In genomic region chr11:14898286-14899086, GRCh38 we compare ENCODE assay signal across 24 cellular contexts.
"Had no signal": no experiment of that assay in that cellular context is flagged by ENCODE, and none has a peak within 500 bp of the region (broad histone marks: within the 10 kb centered on the region; RNA-seq: fewer than 3 reads in every experiment).

No MANE protein-coding gene starts in this region.

- H3K9me3 ChIP-seq: body of pancreas had no signal

- H3K4me1 ChIP-seq: foreskin keratinocyte, parathyroid adenoma had no signal

- ATAC-seq: activated CD8-positive, alpha-beta memory T cell treated with anti-CD3 and anti-CD28 coated beads, Interleukin-2, amount 10 ng/mL, durations not matched to agents 7 days and 5 days; activated T-cell treated with anti-CD3 and anti-CD28 coated beads, Interleukin-2, amount 50 U/mL, for 4 hours; foreskin keratinocyte; left ventricle myocardium superior had no signal

- H3K4me3 Mint-ChIP-seq: activated CD8-positive, alpha-beta memory T cell treated with anti-CD3 and anti-CD28 coated beads, Interleukin-2, amount 10 ng/mL, durations not matched to agents 7 days and 5 days; activated naive CD8-positive, alpha-beta T cell; activated T-cell treated with anti-CD3 and anti-CD28 coated beads, Interleukin-2, amount 50 U/mL, for 4 hours; nephron; T-helper 2 cell treated with Interferon-gamma antibody and Interleukin-4, amounts not matched to agents 5 μg/mL and 100 μg/mL, for 36 hours had no signal

- H3K9me3 Mint-ChIP-seq: activated T-cell treated with anti-CD3 and anti-CD28 coated beads, Interleukin-2, amount 50 U/mL, for 4 hours; T-helper 2 cell treated with Interferon-gamma antibody and Interleukin-4, amounts not matched to agents 5 μg/mL and 100 μg/mL, for 36 hours had no signal

- H3K27ac Mint-ChIP-seq: activated CD8-positive, alpha-beta memory T cell treated with anti-CD3 and anti-CD28 coated beads, Interleukin-2, amount 10 ng/mL, durations not matched to agents 7 days and 5 days; activated naive CD8-positive, alpha-beta T cell; T-helper 2 cell treated with Interferon-gamma antibody and Interleukin-4, amounts not matched to agents 5 μg/mL and 100 μg/mL, for 36 hours had no signal

- H3K4me3 ChIP-seq: body of pancreas had no signal

- H3K9ac ChIP-seq: parathyroid adenoma had no signal

- FAIRE-seq: endothelial cell of umbilical vein, kidney, urothelium cell line had no signal

- H3K79me2 ChIP-seq: parathyroid adenoma had no signal

- H3K27ac ChIP-seq: foreskin keratinocyte, parathyroid adenoma had no signal

- H3K27me3 Mint-ChIP-seq: activated CD8-positive, alpha-beta memory T cell treated with anti-CD3 and anti-CD28 coated beads, Interleukin-2, amount 10 ng/mL, durations not matched to agents 7 days and 5 days; activated naive CD8-positive, alpha-beta T cell had no signal

- H2AFZ ChIP-seq: parathyroid adenoma had no signal

- H3K4me1 Mint-ChIP-seq: nephron had no signal

- H3K36me3 Mint-ChIP-seq: activated CD8-positive, alpha-beta memory T cell treated with anti-CD3 and anti-CD28 coated beads, Interleukin-2, amount 10 ng/mL, durations not matched to agents 7 days and 5 days; activated naive CD8-positive, alpha-beta T cell had no signal

- DNase-seq: activated CD4-positive, alpha-beta T cell treated with anti-CD3 and anti-CD28 coated beads, Interleukin-2, amount 50 U/mL, for 48 hours; activated CD4-positive, CD25-positive, alpha-beta regulatory T cell treated with anti-CD3 and anti-CD28 coated beads, Interleukin-2, amount 50 U/mL, for 72 hours; activated CD8-positive, alpha-beta memory T cell treated with anti-CD3 and anti-CD28 coated beads, Interleukin-2, amount 10 ng/mL, durations not matched to agents 7 days and 5 days; activated gamma-delta T cell treated with Interleukin-2 at 50 U/mL for 16 hours; activated T-cell treated with anti-CD3 and anti-CD28 coated beads, Interleukin-2, amount 50 U/mL, for 4 hours; amygdala; cortex of kidney; effector CD8-positive, alpha-beta T cell; foreskin keratinocyte; glutamatergic neuron; hypothalamus; kidney; left ventricle myocardium superior; mesenchymal stem cell; stimulated activated CD4-positive, alpha-beta T cell treated with anti-CD3 and anti-CD28 coated beads, Interleukin-12 subunit alpha, Interleukin-12 subunit beta, amount 100 ng/mL, for 4 hours; stimulated activated CD4-positive, alpha-beta T cell treated with anti-CD3 and anti-CD28 coated beads, Interleukin-2, amount 100 ng/mL, for 24 hours; SW 1271 had no signal

- H3K27me3 ChIP-seq: body of pancreas had no signal
